8 cellular contexts compared by ENCODE assay signal in genomic region chr5:177516601-177517568, GRCh38. TPM values are rescaled to one million over a fixed set of nuclear protein-coding genes. Genes with fewer than 3 reads are reported as not detected.
A peak's percentile ranks its signal among the peaks of the same experiment; 100 is the strongest.
DNase-seq lines count a peak whose midpoint lies in the region; ATAC-seq and TF ChIP-seq lines count a peak whose summit lies in the region.

Gene DDX41, minus strand, starts transcription at chr5:177516961. Its CDS starts 16 bp downstream, at chr5:177516945.

- no peaks in the 10 kb centered on the region for H3K27me3 ChIP-seq in BLaER1 treated with 17β-estradiol and CSF1 and Interleukin-3, amounts not matched to agents 10 nM and 100 nM
- H3K27me3 ChIP-seq in layer of hippocampus (ENCODE audit: control insufficient read depth, insufficient read depth, low read length): no peaks in the 10 kb centered on the region

- DNase-seq in GM19240 (ENCODE audit: insufficient read length, low spot score) (peak; percentile 100), NCI-H69 (lab: John Stamatoyannopoulos, UW) (peak; percentile 99), coronary artery (ENCODE audit: low spot score) (peak; percentile 99)
- DNase-seq in activated CD4-positive, alpha-beta T cell treated with anti-CD3 and anti-CD28 coated beads, Interleukin-2, amount 10 ng/mL, durations not matched to agents 7 days and 5 days: peak; percentile 97
- peak; percentile 90 to 91 for DNase-seq in stimulated activated CD4-positive, alpha-beta T cell treated with anti-CD3 and anti-CD28 coated beads, Interleukin-1b, Interleukin-23, amount 100 ng/mL, for 4 hours (ENCODE audit: low read depth in 2 of 2)

- peak; percentile 77 for ATAC-seq in HG03460 (IDR thresholded peaks at IDR 0.05; ENCODE audit: unreplicated experiment)

- peak within 1 kb of the TSS; percentile 90 for H3K4me3 Mint-ChIP-seq in activated CD4-positive, alpha-beta T cell treated with anti-CD3 and anti-CD28 coated beads, Interleukin-2, amount 10 ng/mL, durations not matched to agents 7 days and 5 days

- peaks cover 39% of the 10 kb centered on the region for H3K36me3 Mint-ChIP-seq in activated CD4-positive, alpha-beta T cell treated with anti-CD3 and anti-CD28 coated beads, Interleukin-2, amount 10 ng/mL, durations not matched to agents 7 days and 5 days (ENCODE audit: low read depth)

- H3K27me3 Mint-ChIP-seq in activated CD4-positive, alpha-beta T cell treated with anti-CD3 and anti-CD28 coated beads, Interleukin-2, amount 10 ng/mL, durations not matched to agents 7 days and 5 days: no peaks in the 10 kb centered on the region

- H3K4me1 ChIP-seq in BLaER1 treated with 17β-estradiol and CSF1 and Interleukin-3, amounts not matched to agents 10 nM and 100 nM: peaks cover 56 to 76% (median 74%) of the 10 kb centered on the region in 10 experiments

- peaks cover 66 to 75% (median 71%) of the 10 kb centered on the region in 11 experiments for H3K36me3 ChIP-seq in BLaER1 treated with 17β-estradiol and CSF1 and Interleukin-3, amounts not matched to agents 10 nM and 100 nM

- no peaks in the 10 kb centered on the region for H3K9me3 ChIP-seq in BLaER1 treated with 17β-estradiol and CSF1 and Interleukin-3, amounts not matched to agents 10 nM and 100 nM (replicated peaks in 1 of 11)

- TF ChIP-seq CTCF in coronary artery (IDR thresholded peaks at IDR 0.05): no peak

- H3K9me3 Mint-ChIP-seq in activated CD4-positive, alpha-beta T cell treated with anti-CD3 and anti-CD28 coated beads, Interleukin-2, amount 10 ng/mL, durations not matched to agents 7 days and 5 days: no peaks in the 10 kb centered on the region

- H3K9ac ChIP-seq in BLaER1 treated with 17β-estradiol and CSF1 and Interleukin-3, amounts not matched to agents 10 nM and 100 nM: peak within 1 kb of the TSS; percentile 89 to 100 (median 95)

- POLR2A ChIA-PET in activated CD4-positive, alpha-beta T cell treated with anti-CD3 and anti-CD28 coated beads, Interleukin-2, amount 10 ng/mL, durations not matched to agents 7 days and 5 days (lab: Charles Lee): no interaction called here

- peak within 1 kb of the TSS; percentile 72 to 100 (median 95) for H3K27ac ChIP-seq in BLaER1 treated with 17β-estradiol and CSF1 and Interleukin-3, amounts not matched to agents 10 nM and 100 nM
- H3K27ac ChIP-seq in coronary artery (peak within 1 kb of the TSS; percentile 63 to 96), layer of hippocampus (ENCODE audit: low read depth, low read length) (peak within 1 kb of the TSS; percentile 87)

- peaks cover 0 to 53% (median 18%) of the 10 kb centered on the region in 11 experiments; a peak in 14 of 22 replicates for H4K20me1 ChIP-seq in BLaER1 treated with 17β-estradiol and CSF1 and Interleukin-3, amounts not matched to agents 10 nM and 100 nM

- peak within 1 kb of the TSS; percentile 84 for H3K27ac Mint-ChIP-seq in activated CD4-positive, alpha-beta T cell treated with anti-CD3 and anti-CD28 coated beads, Interleukin-2, amount 10 ng/mL, durations not matched to agents 7 days and 5 days

- peaks cover 51% of the 10 kb centered on the region for H3K4me1 Mint-ChIP-seq in activated CD4-positive, alpha-beta T cell treated with anti-CD3 and anti-CD28 coated beads, Interleukin-2, amount 10 ng/mL, durations not matched to agents 7 days and 5 days

- CTCF ChIA-PET in activated CD4-positive, alpha-beta T cell treated with anti-CD3 and anti-CD28 coated beads, Interleukin-2, amount 10 ng/mL, durations not matched to agents 7 days and 5 days (lab: Charles Lee): interaction anchor here (0.6 to 2.0 kb wide), 10 partner anchors 9 to 273 kb away, joined by 3 to 6 read pairs (median 4); partner anchors contain the start of gene PDLIM7

- H3K4me2 ChIP-seq in BLaER1 treated with 17β-estradiol and CSF1 and Interleukin-3, amounts not matched to agents 10 nM and 100 nM: peak within 1 kb of the TSS; percentile 86 to 100 (median 99)

- peak within 1 kb of the TSS; percentile 81 to 97 (median 86) for H3K4me3 ChIP-seq in BLaER1 treated with 17β-estradiol and CSF1 and Interleukin-3, amounts not matched to agents 10 nM and 100 nM
- peak within 1 kb of the TSS; percentile 100 for H3K4me3 ChIP-seq in coronary artery

RNA-seq across cellular contexts. Expression of gene DDX41, which starts in this region (rescaled TPM):
- total RNA-seq in activated CD4-positive, alpha-beta T cell treated with anti-CD3 and anti-CD28 coated beads, Interleukin-2, amount 10 ng/mL, durations not matched to agents 7 days and 5 days: 100 to 1,000 TPM; 106 to 118 TPM

Comparison
In these comparisons a context has a peak if more than half of its experiments do, and no peak if none do; other contexts are left out.
1. Peak in every context shown above with its lines: DNase-seq, ATAC-seq, H3K4me3 ChIP-seq and H3K27ac ChIP-seq.